33 cellular contexts compared by ENCODE assay signal in genomic region chr15:80830677-80831076, GRCh38. TPM values are rescaled to one million over a fixed set of nuclear protein-coding genes. Genes with fewer than 3 reads are reported as not detected.
"Had no signal": no experiment of that assay in that cellular context is flagged by ENCODE, and none has a peak within 500 bp of the region (broad histone marks: within the 10 kb centered on the region; RNA-seq: fewer than 3 reads in every experiment).

No MANE protein-coding gene starts in this region.

- H3K27me3 ChIP-seq: body of pancreas, esophagus muscularis mucosa, foreskin keratinocyte, gastrocnemius medialis, heart left ventricle had no signal

- H3K36me3 Mint-ChIP-seq: activated CD4-positive, alpha-beta memory T cell treated with anti-CD3 and anti-CD28 coated beads for 36 hours; activated naive CD8-positive, alpha-beta T cell had no signal

- ATAC-seq: activated CD4-positive, alpha-beta T cell treated with anti-CD3 and anti-CD28 coated beads for 36 hours; activated T-cell treated with anti-CD3 and anti-CD28 coated beads, Interleukin-2, amount 50 U/mL, for 4 hours; activated T-helper 17 cell treated with anti-CD3 and anti-CD28 coated beads, Interleukin-2, amount 50 U/mL, for 72 hours; body of pancreas; effector memory CD8-positive, alpha-beta T cell; foreskin keratinocyte; gastrocnemius medialis; heart left ventricle; T-helper 17 cell had no signal

- H3K4me3 ChIP-seq: body of pancreas, esophagus muscularis mucosa, gastrocnemius medialis, heart left ventricle had no signal

- H3K9me3 ChIP-seq: body of pancreas, esophagus muscularis mucosa, gastrocnemius medialis, heart left ventricle had no signal

- H3K9me3 Mint-ChIP-seq: activated CD4-positive, alpha-beta memory T cell treated with anti-CD3 and anti-CD28 coated beads for 36 hours; activated CD4-positive, alpha-beta T cell treated with anti-CD3 and anti-CD28 coated beads, Interleukin-2, amount 10 ng/mL, durations not matched to agents 24 days and 14 days; activated T-cell treated with anti-CD3 and anti-CD28 coated beads, Interleukin-2, amount 50 U/mL, for 4 hours; activated T-helper 17 cell treated with anti-CD3 and anti-CD28 coated beads, Interleukin-2, amount 50 U/mL, for 72 hours; effector memory CD8-positive, alpha-beta T cell; T-helper 2 cell treated with Interferon-gamma antibody and Interleukin-4, amounts not matched to agents 5 μg/mL and 100 μg/mL, for 36 hours had no signal

- FAIRE-seq: colon had no signal

- DNase-seq: activated CD4-positive, alpha-beta memory T cell treated with anti-CD3 and anti-CD28 coated beads for 36 hours; activated CD4-positive, alpha-beta T cell treated with anti-CD3 and anti-CD28 coated beads for 36 hours; activated CD4-positive, alpha-beta T cell treated with anti-CD3 and anti-CD28 coated beads, Interleukin-2, amount 10 ng/mL, durations not matched to agents 24 days and 14 days; activated CD4-positive, CD25-positive, alpha-beta regulatory T cell; activated CD4-positive, CD25-positive, alpha-beta regulatory T cell treated with anti-CD3 and anti-CD28 coated beads, Interleukin-2, amount 50 U/mL, for 72 hours; activated CD8-positive, alpha-beta memory T cell treated with anti-CD3 and anti-CD28 coated beads, Interleukin-2, amount 50 U/mL, for 48 hours; activated effector memory CD4-positive, alpha-beta T cell treated with Interleukin-2 at 50 U/mL for 16 hours; activated gamma-delta T cell treated with Interleukin-2 at 50 U/mL for 16 hours; activated naive CD4-positive, alpha-beta T cell treated with anti-CD3 and anti-CD28 coated beads, Interleukin-2, amount 50 U/mL, for 16 hours; activated naive CD4-positive, alpha-beta T cell treated with Interleukin-2 at 50 U/mL for 16 hours; activated T-cell treated with anti-CD3 and anti-CD28 coated beads for 4 hours; activated T-cell treated with anti-CD3 and anti-CD28 coated beads, Interleukin-2, amount 50 U/mL, for 4 hours; amniotic stem cell; anterior cingulate cortex; body of pancreas; cortex of kidney; dermis blood vessel endothelial cell; effector CD4-positive, alpha-beta T cell; effector memory CD8-positive, alpha-beta T cell; erythroblast; foreskin keratinocyte; gastrocnemius medialis; glutamatergic neuron; heart left ventricle; T-helper 1 cell; T-helper 17 cell; T1000; WERI-Rb-1 had no signal

- H3K4me1 Mint-ChIP-seq: activated CD4-positive, alpha-beta T cell treated with anti-CD3 and anti-CD28 coated beads for 36 hours; activated CD4-positive, alpha-beta T cell treated with anti-CD3 and anti-CD28 coated beads, Interleukin-2, amount 10 ng/mL, durations not matched to agents 24 days and 14 days; activated T-helper 17 cell treated with anti-CD3 and anti-CD28 coated beads, Interleukin-2, amount 50 U/mL, for 72 hours; T-helper 17 cell had no signal

- H3K27ac Mint-ChIP-seq: activated CD4-positive, alpha-beta memory T cell treated with anti-CD3 and anti-CD28 coated beads for 36 hours; activated CD4-positive, alpha-beta T cell treated with anti-CD3 and anti-CD28 coated beads for 36 hours; activated CD4-positive, alpha-beta T cell treated with anti-CD3 and anti-CD28 coated beads, Interleukin-2, amount 10 ng/mL, durations not matched to agents 24 days and 14 days; activated naive CD8-positive, alpha-beta T cell; activated T-helper 17 cell treated with anti-CD3 and anti-CD28 coated beads, Interleukin-2, amount 50 U/mL, for 72 hours; effector memory CD8-positive, alpha-beta T cell; T-helper 2 cell treated with Interferon-gamma antibody and Interleukin-4, amounts not matched to agents 5 μg/mL and 100 μg/mL, for 36 hours had no signal

- H3K27me3 Mint-ChIP-seq: activated CD4-positive, alpha-beta memory T cell treated with anti-CD3 and anti-CD28 coated beads for 36 hours; activated naive CD8-positive, alpha-beta T cell; activated T-helper 17 cell treated with anti-CD3 and anti-CD28 coated beads, Interleukin-2, amount 50 U/mL, for 72 hours had no signal

- H3K36me3 ChIP-seq: esophagus muscularis mucosa, gastrocnemius medialis, heart left ventricle, WERI-Rb-1 had no signal

- H3K4me1 ChIP-seq: body of pancreas, esophagus muscularis mucosa, foreskin keratinocyte, heart left ventricle had no signal

- H3K4me3 Mint-ChIP-seq: activated CD4-positive, alpha-beta memory T cell treated with anti-CD3 and anti-CD28 coated beads for 36 hours; activated CD4-positive, alpha-beta T cell treated with anti-CD3 and anti-CD28 coated beads for 36 hours; activated CD4-positive, alpha-beta T cell treated with anti-CD3 and anti-CD28 coated beads, Interleukin-2, amount 10 ng/mL, durations not matched to agents 24 days and 14 days; activated naive CD8-positive, alpha-beta T cell; activated T-cell treated with anti-CD3 and anti-CD28 coated beads, Interleukin-2, amount 50 U/mL, for 4 hours; activated T-helper 17 cell treated with anti-CD3 and anti-CD28 coated beads, Interleukin-2, amount 50 U/mL, for 72 hours; effector memory CD8-positive, alpha-beta T cell; T-helper 17 cell; T-helper 2 cell treated with Interferon-gamma antibody and Interleukin-4, amounts not matched to agents 5 μg/mL and 100 μg/mL, for 36 hours had no signal

- H3K27ac ChIP-seq: body of pancreas, esophagus muscularis mucosa, foreskin keratinocyte, gastrocnemius medialis, heart left ventricle, WERI-Rb-1 had no signal

RNA-seq across cellular contexts. Expression of gene CEMIP, which starts 51.5 kb away (rescaled TPM):
- total RNA-seq: activated CD4-positive, alpha-beta T cell treated with anti-CD3 and anti-CD28 coated beads, Interleukin-2, amount 10 ng/mL, durations not matched to agents 24 days and 14 days had no signal
